18 cellular contexts compared by ENCODE assay signal in the genomic region with DNA sequence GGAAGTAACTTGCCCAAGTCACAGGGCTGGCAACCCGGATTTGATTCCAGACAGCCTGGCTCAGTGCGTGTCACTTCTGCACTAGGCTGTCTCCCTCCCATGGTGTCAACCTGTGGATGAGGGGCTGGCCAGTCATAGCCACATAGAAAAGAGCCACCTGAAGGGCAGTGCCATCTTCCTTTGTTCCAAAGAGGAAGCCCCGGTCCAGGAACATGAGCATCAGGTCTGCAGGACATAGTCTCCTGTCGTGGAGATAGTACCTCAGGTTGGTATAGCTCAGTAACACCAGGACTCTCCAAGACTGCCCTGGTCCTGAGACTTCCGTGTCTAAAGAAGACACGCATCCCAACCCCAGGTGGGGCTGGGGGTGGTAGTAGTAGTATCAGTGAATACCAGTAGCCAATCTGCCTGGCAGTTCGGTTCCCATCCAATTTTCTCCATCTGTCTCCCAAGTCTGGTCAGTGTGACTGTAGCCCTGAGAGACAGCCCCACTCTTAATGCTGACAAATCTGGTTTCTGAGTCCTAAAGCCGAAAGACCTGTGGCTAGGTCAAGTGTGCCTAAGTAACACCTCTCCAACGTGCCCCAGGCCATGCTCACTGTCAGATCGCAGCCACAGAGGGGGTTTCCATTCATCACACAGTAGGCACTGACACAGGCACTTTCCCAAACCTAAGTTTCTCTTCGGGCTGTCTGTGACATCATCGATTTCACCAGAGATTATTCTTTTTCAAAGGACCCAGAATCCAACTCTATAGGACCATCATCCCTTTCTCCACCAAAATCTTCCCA. TPM values are rescaled to one million over a fixed set of nuclear protein-coding genes. Genes with fewer than 3 reads are reported as not detected.
A peak's percentile ranks its signal among the peaks of the same experiment; 100 is the strongest.
DNase-seq lines count a peak whose midpoint lies in the region; ATAC-seq, FAIRE-seq and TF ChIP-seq lines count a peak whose summit lies in the region.
"Had no signal": no experiment of that assay in that cellular context is flagged by ENCODE, and none has a peak within 500 bp of the region (broad histone marks: within the 10 kb centered on the region; RNA-seq: fewer than 3 reads in every experiment).

No MANE protein-coding gene starts in this region.

- no peak for TF ChIP-seq CTCF in natural killer cell (IDR thresholded peaks at IDR 0.05)

- no peak overlapping the region for H3K4me3 Mint-ChIP-seq in activated CD8-positive, alpha-beta memory T cell treated with anti-CD3 and anti-CD28 coated beads, Interleukin-2, amount 10 ng/mL, durations not matched to agents 7 days and 5 days
- no peak overlapping the region for H3K4me3 Mint-ChIP-seq in natural killer cell
- H3K4me3 Mint-ChIP-seq: B cell; CD4-positive, alpha-beta T cell; GM23338 had no signal

- H3K27ac Mint-ChIP-seq in activated CD8-positive, alpha-beta memory T cell treated with anti-CD3 and anti-CD28 coated beads, Interleukin-2, amount 10 ng/mL, durations not matched to agents 7 days and 5 days, result no peak overlapping the region
- no peak overlapping the region for H3K27ac Mint-ChIP-seq in natural killer cell
- H3K27ac Mint-ChIP-seq: B cell; CD4-positive, alpha-beta T cell; GM23338 had no signal

- intact Hi-C loops in posterior vena cava (cut with DNase I) (no loop called here), natural killer cell (cut with micrococcal nuclease) (no loop called here)

- ATAC-seq in GM18868 (IDR thresholded peaks at IDR 0.05; ENCODE audit: unreplicated experiment), result peak; percentile 67
- no peak for ATAC-seq in activated CD8-positive, alpha-beta memory T cell treated with anti-CD3 and anti-CD28 coated beads, Interleukin-2, amount 10 ng/mL, durations not matched to agents 7 days and 5 days
- ATAC-seq in HG03521 (IDR thresholded peaks at IDR 0.05; ENCODE audit: unreplicated experiment), result no peak
- ATAC-seq in natural killer cell, result no peak
- ATAC-seq in GM19452 (IDR thresholded peaks at IDR 0.05; ENCODE audit: unreplicated experiment), result no peak
- ATAC-seq: GM23338 had no signal

- no peak for TF ChIP-seq POLR2A in GM12892 (IDR thresholded peaks at IDR 0.05; ENCODE audit: low read depth, low read length)

- H3K36me3 Mint-ChIP-seq in activated CD8-positive, alpha-beta memory T cell treated with anti-CD3 and anti-CD28 coated beads, Interleukin-2, amount 10 ng/mL, durations not matched to agents 7 days and 5 days, result no peaks in the 10 kb centered on the region
- H3K36me3 Mint-ChIP-seq in natural killer cell, result no peaks in the 10 kb centered on the region

- H3K9me3 Mint-ChIP-seq in activated CD8-positive, alpha-beta memory T cell treated with anti-CD3 and anti-CD28 coated beads, Interleukin-2, amount 10 ng/mL, durations not matched to agents 7 days and 5 days (ENCODE audit: low read depth), result no peaks in the 10 kb centered on the region
- H3K9me3 Mint-ChIP-seq in natural killer cell, result no peaks in the 10 kb centered on the region
- H3K9me3 Mint-ChIP-seq: CD4-positive, alpha-beta T cell; GM23338 had no signal

- H3K4me1 Mint-ChIP-seq in activated CD8-positive, alpha-beta memory T cell treated with anti-CD3 and anti-CD28 coated beads, Interleukin-2, amount 10 ng/mL, durations not matched to agents 7 days and 5 days, result no peaks in the 10 kb centered on the region
- no peaks in the 10 kb centered on the region for H3K4me1 Mint-ChIP-seq in natural killer cell
- H3K4me1 Mint-ChIP-seq: B cell had no signal

- peak; percentile 71 for FAIRE-seq in GM12892 (lab: Jason Lieb, UNC)
- FAIRE-seq: G401.6 had no signal

- no peak for DNase-seq in GM12892 (ENCODE audit: insufficient read length)
- peak; percentile 34 for DNase-seq in activated CD8-positive, alpha-beta memory T cell treated with anti-CD3 and anti-CD28 coated beads, Interleukin-2, amount 10 ng/mL, durations not matched to agents 7 days and 5 days
- peak; percentile 54 for DNase-seq in posterior vena cava (ENCODE audit: low spot score)
- DNase-seq in natural killer cell, result no peak
- DNase-seq: CD4-positive, alpha-beta T cell; DMS79 treated with DMSO at 0.1 percent for 48 hours; Kasumi-1; NCI-H1417 treated with DMSO at 0.1 percent for 48 hours; NCI-H2029; NCI-H2171 treated with DMSO at 0.1 percent for 48 hours; NCI-H82; SIG-M5 had no signal

- peaks cover 5% of the 10 kb centered on the region for H3K27me3 Mint-ChIP-seq in activated CD8-positive, alpha-beta memory T cell treated with anti-CD3 and anti-CD28 coated beads, Interleukin-2, amount 10 ng/mL, durations not matched to agents 7 days and 5 days
- H3K27me3 Mint-ChIP-seq in natural killer cell (ENCODE audit: low read depth in 2 of 2), result peaks cover 0 to 10% of the 10 kb centered on the region in 2 donors
- H3K27me3 Mint-ChIP-seq: CD4-positive, alpha-beta T cell had no signal

- CTCF ChIA-PET in activated CD8-positive, alpha-beta memory T cell treated with anti-CD3 and anti-CD28 coated beads, Interleukin-2, amount 10 ng/mL, durations not matched to agents 7 days and 5 days (lab: Charles Lee), result interaction anchor here (3.9 kb wide), 1 partner anchor 16 kb away, joined by 29 read pairs; no protein-coding TSS in a partner anchor

RNA-seq across cellular contexts. Expression of a gene that starts 33.1 kb away (rescaled TPM):
- polyA plus RNA-seq in GM12892 (2012; ENCODE audit: missing spikeins), result 154 TPM
- total RNA-seq in activated CD8-positive, alpha-beta memory T cell treated with anti-CD3 and anti-CD28 coated beads, Interleukin-2, amount 10 ng/mL, durations not matched to agents 7 days and 5 days, result 100 to 1,000 TPM; 106 to 135 TPM
- 100 to 1,000 TPM; 100 to 101 TPM for total RNA-seq in posterior vena cava
- 100 to 1,000 TPM; 109 to 118 (median 115) TPM for total RNA-seq in natural killer cell

Comparison
In these comparisons a context has a peak if more than half of its experiments do, and no peak if none do; other contexts are left out.
1. DNase-seq: peak in activated CD8-positive, alpha-beta memory T cell treated with anti-CD3 and anti-CD28 coated beads, Interleukin-2, amount 10 ng/mL, durations not matched to agents 7 days and 5 days (single experiment) and posterior vena cava (single experiment); none in GM12892 (single experiment) and natural killer cell (single experiment).